8 cellular contexts compared by ENCODE assay signal in genomic region chr14:104816678-104816945, GRCh38. TPM values are rescaled to one million over a fixed set of nuclear protein-coding genes. Genes with fewer than 3 reads are reported as not detected.
DNase-seq lines count a peak whose midpoint lies in the region; ATAC-seq and TF ChIP-seq lines count a peak whose summit lies in the region.

No MANE protein-coding gene starts in this region.

- H3K27me3 Mint-ChIP-seq in activated CD4-positive, alpha-beta T cell treated with anti-CD3 and anti-CD28 coated beads for 36 hours, result no peaks in the 10 kb centered on the region
- no peaks in the 10 kb centered on the region for H3K27me3 Mint-ChIP-seq in activated naive CD8-positive, alpha-beta T cell

- H3K4me1 ChIP-seq in thymus (ENCODE audit: control insufficient read depth, insufficient read depth, low read length), result peaks cover 9% of the 10 kb centered on the region

- H3K27me3 ChIP-seq in kidney epithelial cell (ENCODE audit: control insufficient read depth, insufficient read depth, low read length) (no peaks in the 10 kb centered on the region), thymus (ENCODE audit: control insufficient read depth, insufficient read depth) (no peaks in the 10 kb centered on the region)

- H3K4me3 Mint-ChIP-seq in activated CD4-positive, alpha-beta T cell treated with anti-CD3 and anti-CD28 coated beads for 36 hours, result peak overlapping the region; percentile 90
- H3K4me3 Mint-ChIP-seq in activated naive CD8-positive, alpha-beta T cell, result peak overlapping the region; percentile 91

- peak overlapping the region; percentile 93 for H3K27ac Mint-ChIP-seq in activated CD4-positive, alpha-beta T cell treated with anti-CD3 and anti-CD28 coated beads for 36 hours
- H3K27ac Mint-ChIP-seq in activated naive CD8-positive, alpha-beta T cell, result peak overlapping the region; percentile 96

- no peaks in the 10 kb centered on the region for H3K9me3 Mint-ChIP-seq in activated CD4-positive, alpha-beta T cell treated with anti-CD3 and anti-CD28 coated beads for 36 hours (ENCODE audit: low read depth)
- H3K9me3 Mint-ChIP-seq in activated naive CD8-positive, alpha-beta T cell (ENCODE audit: low read depth), result no peaks in the 10 kb centered on the region

- H3K9me3 ChIP-seq in thymus (ENCODE audit: control insufficient read depth), result no peaks in the 10 kb centered on the region

- CTCF ChIA-PET in activated CD4-positive, alpha-beta T cell treated with anti-CD3 and anti-CD28 coated beads for 36 hours (lab: Charles Lee), result no interaction called here

- peak overlapping the region; percentile 57 for H3K4me3 ChIP-seq in kidney epithelial cell (ENCODE audit: low read depth, low read length)
- peak overlapping the region; percentile 99 for H3K4me3 ChIP-seq in thymus (ENCODE audit: low read length)

- intact Hi-C loops in activated CD4-positive, alpha-beta T cell treated with anti-CD3 and anti-CD28 coated beads for 36 hours (cut with DNase I, micrococcal nuclease), result no loop called here

- POLR2A ChIA-PET in activated CD4-positive, alpha-beta T cell treated with anti-CD3 and anti-CD28 coated beads for 36 hours (lab: Charles Lee), result no interaction called here

- ATAC-seq in activated CD4-positive, alpha-beta T cell treated with anti-CD3 and anti-CD28 coated beads for 36 hours, result no peak
- no peak for ATAC-seq in HG02798 (IDR thresholded peaks at IDR 0.05; ENCODE audit: poor library complexity, unreplicated experiment)

- H3K36me3 ChIP-seq in kidney epithelial cell (ENCODE audit: control insufficient read depth, insufficient read depth, low read length) (no peaks in the 10 kb centered on the region), thymus (ENCODE audit: control insufficient read depth, insufficient read depth) (no peaks in the 10 kb centered on the region)

- no peak for TF ChIP-seq CTCF in kidney epithelial cell (IDR thresholded peaks at IDR 0.05; ENCODE audit: insufficient read depth, low read length, poor library complexity, severe bottlenecking)

- peak overlapping the region; percentile 94 for H3K27ac ChIP-seq in thymus (ENCODE audit: low read depth)

- peaks cover 10% of the 10 kb centered on the region for H3K36me3 Mint-ChIP-seq in activated CD4-positive, alpha-beta T cell treated with anti-CD3 and anti-CD28 coated beads for 36 hours (ENCODE audit: low read depth)
- peaks cover 3% of the 10 kb centered on the region for H3K36me3 Mint-ChIP-seq in activated naive CD8-positive, alpha-beta T cell

- H3K4me1 Mint-ChIP-seq in activated CD4-positive, alpha-beta T cell treated with anti-CD3 and anti-CD28 coated beads for 36 hours, result peaks cover 10% of the 10 kb centered on the region
- H3K4me1 Mint-ChIP-seq in activated naive CD8-positive, alpha-beta T cell (ENCODE audit: low read depth), result peaks cover 23% of the 10 kb centered on the region

- DNase-seq in activated CD4-positive, alpha-beta T cell treated with anti-CD3 and anti-CD28 coated beads for 36 hours, result no peak
- DNase-seq in activated CD4-positive, alpha-beta T cell treated with anti-CD3 and anti-CD28 coated beads for 4 hours, result no peak
- DNase-seq in kidney epithelial cell (ENCODE audit: low read depth) (no peak), SKM-1 (lab: John Stamatoyannopoulos, UW; ENCODE audit: unreplicated experiment) (no peak), LoVo (ENCODE audit: low spot score) (no peak)

- WGBS in thymus, result 16% methylated on average over 9 of the region's 9 CpGs

RNA-seq across cellular contexts. Expression of gene ZBTB42, which starts 15.7 kb away (rescaled TPM):
- 1 to 10 TPM; 1.5 to 2.0 TPM for total RNA-seq in activated CD4-positive, alpha-beta T cell treated with anti-CD3 and anti-CD28 coated beads for 36 hours
- 8.4 and 13.8 TPM in 2 replicates for total RNA-seq in kidney epithelial cell
- 3.2 TPM for polyA plus RNA-seq in thymus

RNA-seq across cellular contexts. Expression of gene AKT1, which starts 21.1 kb away (rescaled TPM):
- 100 to 1,000 TPM; 110 to 126 TPM for total RNA-seq in activated CD4-positive, alpha-beta T cell treated with anti-CD3 and anti-CD28 coated beads for 36 hours
- total RNA-seq in kidney epithelial cell, result 144 and 159 TPM in 2 replicates
- polyA plus RNA-seq in thymus, result 90.9 TPM

RNA-seq across cellular contexts. Expression of gene CEP170B, which starts 48.5 kb away (rescaled TPM):
- total RNA-seq in activated CD4-positive, alpha-beta T cell treated with anti-CD3 and anti-CD28 coated beads for 36 hours, result 1 to 10 TPM; 3.9 to 4.0 TPM
- 51.9 and 60.9 TPM in 2 replicates for total RNA-seq in kidney epithelial cell
- 8.3 TPM for polyA plus RNA-seq in thymus

Comparison
In these comparisons a context has a peak if more than half of its experiments do, and no peak if none do; other contexts are left out.
1. RNA of gene CEP170B, which starts 48.5 kb away (total RNA-seq): 51.9 to 60.9 TPM in kidney epithelial cell; 3.9 to 4.0 TPM in activated CD4-positive, alpha-beta T cell treated with anti-CD3 and anti-CD28 coated beads for 36 hours; every median in the first group is over 10 times any median in the second.